In the genomic region with DNA sequence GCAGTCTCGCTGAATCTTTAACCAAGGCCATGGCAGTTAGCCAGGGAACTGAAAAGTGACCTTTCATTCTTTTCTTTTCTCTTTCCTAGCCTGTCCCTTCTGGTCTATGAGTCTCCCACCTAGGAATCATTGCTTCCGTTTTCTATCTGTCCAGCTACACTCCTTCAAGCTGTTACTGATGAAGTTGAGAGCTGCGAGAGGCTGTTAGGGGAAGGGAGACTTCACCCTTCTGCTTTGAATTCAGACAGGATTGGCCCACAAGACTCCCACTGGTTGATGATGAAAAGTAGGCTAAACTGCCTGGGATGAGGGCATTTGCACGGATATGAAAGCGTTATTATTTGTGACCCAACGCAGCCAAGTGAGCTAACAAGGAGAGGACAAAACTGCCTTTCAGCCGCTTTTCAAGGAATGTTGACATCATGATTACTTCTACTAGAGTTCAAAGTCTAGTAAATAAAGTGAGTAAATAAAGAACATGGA, we compare ENCODE assay signal across 1 cellular context.
TF ChIP-seq lines count a peak whose summit lies in the region.

No MANE protein-coding gene starts in this region.

TF ChIP-seq in endothelial cell of umbilical vein, 7 proteins besides CTCF, POLR2A, EP300 and RAD21:
- TF ChIP-seq, protein P1, sequence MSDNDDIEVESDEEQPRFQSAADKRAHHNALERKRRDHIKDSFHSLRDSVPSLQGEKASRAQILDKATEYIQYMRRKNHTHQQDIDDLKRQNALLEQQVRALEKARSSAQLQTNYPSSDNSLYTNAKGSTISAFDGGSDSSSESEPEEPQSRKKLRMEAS (IDR thresholded peaks at IDR 0.05; ENCODE audit: insufficient read depth, insufficient read length) = no peak
- TF ChIP-seq GATA2 (IDR thresholded peaks at IDR 0.05; ENCODE audit: insufficient read depth, insufficient read length, low read depth, low read length) = no peak
- no peak for TF ChIP-seq JUN (IDR thresholded peaks at IDR 0.05; ENCODE audit: borderline replicate concordance, insufficient read depth, insufficient read length, low read depth)
- TF ChIP-seq EZH2 (IDR thresholded peaks at IDR 0.05; ENCODE audit: borderline replicate concordance, low read depth, low read length, severe bottlenecking) = no peak
- no peak for TF ChIP-seq FOS (IDR thresholded peaks at IDR 0.05; ENCODE audit: borderline replicate concordance, insufficient read depth, low read length)
- no peak for TF ChIP-seq POLR2AphosphoS5 (IDR thresholded peaks at IDR 0.05; ENCODE audit: insufficient read depth, low read depth, low read length)
- TF ChIP-seq MYC (IDR thresholded peaks at IDR 0.05; ENCODE audit: low read depth, low read length) = no peak
TF ChIP-seq in endothelial cell of umbilical vein: peak in this region for 0.
